8 cellular contexts compared by ENCODE assay signal in the genomic region with DNA sequence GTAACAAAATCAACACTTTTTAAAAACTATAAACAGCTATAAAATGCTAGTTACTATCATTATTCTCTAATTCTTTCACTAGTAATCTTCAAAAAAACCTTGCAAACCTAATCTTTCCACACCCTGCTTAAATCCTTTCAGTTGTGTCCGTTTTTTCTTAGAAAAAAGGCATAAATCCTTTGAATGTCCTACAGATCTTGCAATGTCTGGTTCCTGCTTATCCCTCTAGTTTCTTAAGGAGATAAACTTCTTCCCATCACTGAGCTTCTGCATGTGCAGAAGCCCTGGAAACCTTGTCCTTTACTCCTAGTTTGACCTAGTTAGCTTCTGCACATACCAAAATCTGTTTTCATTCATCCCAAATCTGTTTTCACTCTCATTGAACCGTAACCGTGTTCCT. TPM values are rescaled to one million over a fixed set of nuclear protein-coding genes. Genes with fewer than 3 reads are reported as not detected.
DNase-seq lines count a peak whose midpoint lies in the region; ATAC-seq, FAIRE-seq and TF ChIP-seq lines count a peak whose summit lies in the region.

No MANE protein-coding gene starts in this region.

- H3K4me2 ChIP-seq in H9 (ENCODE audit: insufficient read depth, insufficient read length, low read length) = peak overlapping the region; percentile 77

- no peak overlapping the region for H4K8ac ChIP-seq in H9 (replicated peaks; ENCODE audit: insufficient read length, low read depth, low read length)

- H3K4me3 Mint-ChIP-seq in H9 (peak overlapping the region; percentile 96 to 98), glutamatergic neuron (ENCODE audit: unreplicated experiment) (peak overlapping the region; percentile 95)

- H3K36me3 ChIP-seq in small intestine (ENCODE audit: control insufficient read depth in 2 of 2, insufficient read depth in 2 of 2, low read length in 2 of 2) = peaks cover 3 to 4% of the 10 kb centered on the region in 2 donors

- no peak overlapping the region for H3T11ph ChIP-seq in H9 (ENCODE audit: low read length)

- peak overlapping the region; percentile 39 for H4K5ac ChIP-seq in H9 (ENCODE audit: insufficient read length, low read depth, low read length)

- H2BK20ac ChIP-seq in H9 (ENCODE audit: low read depth, low read length, poor library complexity, severe bottlenecking) = no peak overlapping the region

- no peak overlapping the region for H3K4ac ChIP-seq in H9 (ENCODE audit: low read depth, low read length)

- H3K4me3 ChIP-seq in WI38 (ENCODE audit: low read depth, low read length) (peak overlapping the region; percentile 93), small intestine (ENCODE audit: low read depth in 1 of 2, low read length in 2 of 2) (peak overlapping the region; percentile 73 to 78)

- peaks cover 12% of the 10 kb centered on the region in 2 experiments for H3K4me1 Mint-ChIP-seq in H9
- peaks cover 8% of the 10 kb centered on the region for H3K4me1 Mint-ChIP-seq in glutamatergic neuron (ENCODE audit: low read depth, unreplicated experiment)

- H3K27ac ChIP-seq in H9 (ENCODE audit: insufficient read length, low read depth, low read length) (no peak overlapping the region), small intestine (ENCODE audit: low read depth in 1 of 2, low read length in 1 of 2) (no peak overlapping the region)

- no CpG with 5 or more reads among the region's 3 CpGs for WGBS in H9 (ENCODE audit: extremely low coverage, insufficient read length, low lambda C conversion rate)
- WGBS in small intestine, 3 donors = 4 to 11% (median 6%) methylated on average over 3 of the region's 3 CpGs

- H2BK12ac ChIP-seq in H9 (ENCODE audit: insufficient read length, low read depth, low read length) = no peak overlapping the region

- no peak overlapping the region for H3K18ac ChIP-seq in H9 (ENCODE audit: insufficient read length, low read depth, low read length)

- no peaks in the 10 kb centered on the region for H3K4me1 ChIP-seq in H9 (ENCODE audit: insufficient read depth, low read length)
- peaks cover 0 to 7% of the 10 kb centered on the region in 2 donors for H3K4me1 ChIP-seq in small intestine (ENCODE audit: control insufficient read depth in 2 of 2, insufficient read depth in 1 of 2, low read depth in 1 of 2, low read length in 1 of 2)

- no peak for ATAC-seq in left colon

- no peak overlapping the region for H2BK120ac ChIP-seq in H9 (ENCODE audit: low read depth, low read length, poor library complexity, severe bottlenecking)

- peaks cover 15 to 25% (median 20%) of the 10 kb centered on the region in 3 experiments; a peak in 6 of 7 replicates for H3K36me3 Mint-ChIP-seq in H9 (ENCODE audit: insufficient read depth in 1 of 3, low read depth in 3 of 3)
- no peaks in the 10 kb centered on the region for H3K36me3 Mint-ChIP-seq in glutamatergic neuron (ENCODE audit: unreplicated experiment)

- no peak for TF ChIP-seq CTCF in H9 (conservative IDR thresholded peaks at IDR 0.05)
- no peak for TF ChIP-seq CTCF in WI38 (IDR thresholded peaks at IDR 0.05; ENCODE audit: low read depth, low read length)
- TF ChIP-seq CTCF in glutamatergic neuron (IDR thresholded peaks at IDR 0.05; ENCODE audit: partially characterized antibody, unreplicated experiment) = no peak

- H2AK5ac ChIP-seq in H9 (ENCODE audit: insufficient read length, low read length) = no peak overlapping the region

- H4K91ac ChIP-seq in H9 (ENCODE audit: insufficient read length, low read depth, low read length) = no peak overlapping the region

- H3K27ac Mint-ChIP-seq in H9 = peak overlapping the region; percentile 100; a peak in 4 of 7 replicates
- peak overlapping the region; percentile 99 for H3K27ac Mint-ChIP-seq in glutamatergic neuron (ENCODE audit: unreplicated experiment)

- H3K9ac ChIP-seq in H9 (ENCODE audit: extremely low read depth, insufficient read length, low read length) = peak overlapping the region; percentile 88

- no peaks in the 10 kb centered on the region for H3K23me2 ChIP-seq in H9 (ENCODE audit: insufficient read length, low read depth, low read length, poor library complexity, severe bottlenecking)

- no peaks in the 10 kb centered on the region for H4K20me1 ChIP-seq in H9 (ENCODE audit: control insufficient read depth, insufficient read depth, insufficient read length)

- no peak overlapping the region for H3K56ac ChIP-seq in H9 (ENCODE audit: insufficient read length, low read depth, low read length)

- FAIRE-seq in small intestine (lab: Jason Lieb, UNC) = no peak

- H3K27me3 Mint-ChIP-seq in H9 (ENCODE audit: low read depth) (no peaks in the 10 kb centered on the region), glutamatergic neuron (ENCODE audit: unreplicated experiment) (peaks cover 4% of the 10 kb centered on the region)

- H2AFZ ChIP-seq in H9 (ENCODE audit: low read length) = no peak overlapping the region

- H2BK15ac ChIP-seq in H9 (ENCODE audit: low read depth, low read length) = no peak overlapping the region

- no peak overlapping the region; the same call in 1 of the 2 replicates for H3K14ac ChIP-seq in H9 (ENCODE audit: insufficient read depth, low read length)

- H2BK5ac ChIP-seq in H9 (ENCODE audit: insufficient read length, low read length) = no peak overlapping the region

- H3K79me1 ChIP-seq in H9 (ENCODE audit: insufficient read depth, low read depth, low read length, poor library complexity, severe bottlenecking) = no peaks in the 10 kb centered on the region

- no peak overlapping the region for H3K23ac ChIP-seq in H9 (ENCODE audit: insufficient read length, low read depth, low read length)

- H3K79me2 ChIP-seq in H9 (ENCODE audit: insufficient read depth, low read length) = peaks cover 10% of the 10 kb centered on the region; the same call in 1 of the 2 replicates

- DNase-seq in H9 = no peak
- no peak for DNase-seq in glutamatergic neuron
- DNase-seq in small intestine = no peak
- DNase-seq in KG1 (lab: John Stamatoyannopoulos, UW) = no peak
- DNase-seq in NCI-H2029 treated with DMSO at 0.1 percent for 48 hours (lab: John Stamatoyannopoulos, UW) = no peak
- DNase-seq in mucosa of gallbladder (ENCODE audit: low spot score) = no peak
- no peak for DNase-seq in left colon

- H3K9me3 ChIP-seq in H9 (ENCODE audit: control insufficient read depth, low read depth, low read length) = no peaks in the 10 kb centered on the region
- H3K9me3 ChIP-seq in small intestine (ENCODE audit: control insufficient read depth, low read depth) = no peaks in the 10 kb centered on the region

- H3K9me3 Mint-ChIP-seq in H9 (peaks cover 0 to 2% of the 10 kb centered on the region in 2 experiments; a peak in 2 of 5 replicates), glutamatergic neuron (ENCODE audit: unreplicated experiment) (peaks cover 9% of the 10 kb centered on the region)

- intact Hi-C loops in left colon (cut with DNase I, micrococcal nuclease) = no loop called here

- no peaks in the 10 kb centered on the region for H3K27me3 ChIP-seq in H9 (ENCODE audit: insufficient read depth, low read length)
- H3K27me3 ChIP-seq in small intestine (ENCODE audit: control insufficient read depth in 2 of 2, insufficient read depth in 2 of 2, low read length in 2 of 2) = no peaks in the 10 kb centered on the region

RNA-seq across cellular contexts. Expression of a gene that starts 1.3 kb away (rescaled TPM):
- 46.4 and 46.5 TPM in 2 replicates for total RNA-seq in H9 (2021)
- total RNA-seq in glutamatergic neuron (ENCODE audit: unreplicated experiment) = 11.0 TPM
- polyA plus RNA-seq in small intestine = 10 to 100 TPM in 1 of 3 donors, 1 to 10 TPM in 2; 4.9 to 11.7 (median 6.8) TPM
- total RNA-seq in mucosa of gallbladder = 8.0 TPM
- total RNA-seq in left colon = 10 to 100 TPM in 1 of 2 donors, 1 to 10 TPM in 1; 5.5 to 10.5 TPM
